21 cellular contexts compared by ENCODE assay signal in genomic region chr3:54654776-54655175, GRCh38.
A peak's percentile ranks its signal among the peaks of the same experiment; 100 is the strongest.
DNase-seq lines count a peak whose midpoint lies in the region; ATAC-seq and TF ChIP-seq lines count a peak whose summit lies in the region.
"Had no signal": no experiment of that assay in that cellular context is flagged by ENCODE, and none has a peak within 500 bp of the region (broad histone marks: within the 10 kb centered on the region; RNA-seq: fewer than 3 reads in every experiment).

No MANE protein-coding gene starts in this region.

- H2BK15ac ChIP-seq in IMR-90 (ENCODE audit: low read depth, low read length) = no peak overlapping the region

- no peaks in the 10 kb centered on the region for H3K9me1 ChIP-seq in IMR-90 (ENCODE audit: insufficient read depth, low read length)

- ATAC-seq in IMR-90 (ENCODE audit: low read depth) (no peak), HG03354 (IDR thresholded peaks at IDR 0.05; ENCODE audit: poor library complexity, severe bottlenecking, unreplicated experiment) (no peak)
- ATAC-seq: GM12878 had no signal

- H3K9me3 ChIP-seq in mammary epithelial cell (replicated peaks; ENCODE audit: insufficient read depth, low read length) = peaks cover 1% of the 10 kb centered on the region
- H3K9me3 ChIP-seq in breast epithelium = no peaks in the 10 kb centered on the region
- no peaks in the 10 kb centered on the region for H3K9me3 ChIP-seq in IMR-90 (ENCODE audit: control insufficient read depth, insufficient read depth, low read length)
- no peaks in the 10 kb centered on the region for H3K9me3 ChIP-seq in colonic mucosa
- H3K9me3 ChIP-seq: BE2C had no signal

- H3K14ac ChIP-seq in IMR-90 (replicated peaks; ENCODE audit: low read depth, low read length) = no peak overlapping the region

- intact Hi-C loops in mammary epithelial cell (cut with micrococcal nuclease) (loop anchor here (5.0 kb wide), 1 partner anchor 82 kb away; no protein-coding TSS in a partner anchor), breast epithelium (cut with DNase I; ENCODE audit: low total_unique reads) (loop anchor here (5.0 kb wide), 1 partner anchor 528 kb away; no protein-coding TSS in a partner anchor), IMR-90 (cut with micrococcal nuclease) (no loop called here), colonic mucosa (cut with DNase I) (no loop called here)

- H2BK5ac ChIP-seq in IMR-90 (ENCODE audit: low read depth, low read length, poor library complexity, severe bottlenecking) = no peak overlapping the region

- no peak overlapping the region for H3K4ac ChIP-seq in IMR-90 (ENCODE audit: low read depth, low read length)

- H3K27me3 ChIP-seq in mammary epithelial cell (ENCODE audit: insufficient read depth, low read length) = no peaks in the 10 kb centered on the region
- no peaks in the 10 kb centered on the region for H3K27me3 ChIP-seq in breast epithelium
- no peaks in the 10 kb centered on the region for H3K27me3 ChIP-seq in IMR-90 (ENCODE audit: control insufficient read depth, insufficient read depth, low read length)
- H3K27me3 ChIP-seq in colonic mucosa = no peaks in the 10 kb centered on the region
- H3K27me3 ChIP-seq: BE2C; BLaER1 treated with 17β-estradiol and CSF1 and Interleukin-3, amounts not matched to agents 10 nM and 100 nM had no signal

- H2BK120ac ChIP-seq in IMR-90 (ENCODE audit: low read depth, low read length) = no peak overlapping the region

- TF ChIP-seq RAD21 in IMR-90 (IDR thresholded peaks at IDR 0.05; ENCODE audit: low read length) = no peak

- H4K8ac ChIP-seq in IMR-90 (ENCODE audit: low read depth in 2 of 2, low read length in 2 of 2) = no peak overlapping the region

- H2AK9ac ChIP-seq in IMR-90 (replicated peaks; ENCODE audit: low read depth, low read length, poor library complexity) = no peak overlapping the region

- no TSS peak for BruUV-seq in mammary epithelial cell (replicated peaks; lab: Mats Ljungman, UMichigan)
- BruUV-seq in IMR-90 (replicated peaks; lab: Mats Ljungman, UMichigan) = no TSS peak

- no peak overlapping the region for H3K56ac ChIP-seq in IMR-90 (ENCODE audit: extremely low read depth, insufficient read depth, low read length)

- no peak overlapping the region for H3K9ac ChIP-seq in mammary epithelial cell (ENCODE audit: insufficient read depth, low read length)
- H3K9ac ChIP-seq in IMR-90 (ENCODE audit: low read depth, low read length) = no peak overlapping the region
- no peak overlapping the region for H3K9ac ChIP-seq in colonic mucosa (ENCODE audit: low read depth in 2 of 2, low read length in 2 of 2)
- H3K9ac ChIP-seq: BLaER1 treated with 17β-estradiol and CSF1 and Interleukin-3, amounts not matched to agents 10 nM and 100 nM had no signal

- no peak overlapping the region for H2AK5ac ChIP-seq in IMR-90 (ENCODE audit: low read depth, low read length)

- H3K27ac ChIP-seq in mammary epithelial cell (ENCODE audit: insufficient read depth, low read depth, low read length) (peak overlapping the region; percentile 72), breast epithelium (no peak overlapping the region), IMR-90 (ENCODE audit: insufficient read depth, low read length) (no peak overlapping the region), colonic mucosa (no peak overlapping the region)
- H3K27ac ChIP-seq: 22Rv1; BLaER1 treated with 17β-estradiol and CSF1 and Interleukin-3, amounts not matched to agents 10 nM and 100 nM had no signal

- POLR2A ChIA-PET in IMR-90 (lab: Charles Lee; ENCODE audit: unreplicated experiment) = no interaction called here

- dilution Hi-C loops in mammary epithelial cell (cut with HindIII; ENCODE audit: low sequenced_read_pairs) (no loop called here), IMR-90 (cut with HindIII; ENCODE audit: low sequenced_read_pairs, unreplicated experiment) (no loop called here)

- H3K4me1 ChIP-seq in mammary epithelial cell (ENCODE audit: insufficient read depth, low read length) (peaks cover 26% of the 10 kb centered on the region), breast epithelium (no peaks in the 10 kb centered on the region), IMR-90 (ENCODE audit: control insufficient read depth, insufficient read depth, low read length) (no peaks in the 10 kb centered on the region), colonic mucosa (no peaks in the 10 kb centered on the region)
- H3K4me1 ChIP-seq: BE2C had no signal

- H3K4me3 ChIP-seq in mammary epithelial cell (replicated peaks in 1 of 3; ENCODE audit: insufficient read depth in 1 of 3, low read depth in 2 of 3, low read length in 3 of 3) (no peak overlapping the region), breast epithelium (no peak overlapping the region), IMR-90 (ENCODE audit: insufficient read depth, low read depth, low read length) (no peak overlapping the region), colonic mucosa (no peak overlapping the region)
- H3K4me3 ChIP-seq: BLaER1 treated with 17β-estradiol and CSF1 and Interleukin-3, amounts not matched to agents 10 nM and 100 nM; GM12878 had no signal

- CTCF ChIA-PET in mammary epithelial cell (lab: Charles Lee; ENCODE audit: low non-redundant PET) (no interaction called here), IMR-90 (lab: Yijun Ruan, JAX) (no interaction called here)

- H4K20me1 ChIP-seq in mammary epithelial cell (ENCODE audit: insufficient read depth, low read length) (no peaks in the 10 kb centered on the region), IMR-90 (ENCODE audit: insufficient read depth, low read length) (no peaks in the 10 kb centered on the region)
- H4K20me1 ChIP-seq: BLaER1 treated with 17β-estradiol and CSF1 and Interleukin-3, amounts not matched to agents 10 nM and 100 nM had no signal

- no peaks in the 10 kb centered on the region for H3K79me1 ChIP-seq in IMR-90 (ENCODE audit: low read depth in 1 of 2, low read length in 2 of 2)

- H3K79me2 ChIP-seq in mammary epithelial cell (ENCODE audit: insufficient read depth, low read length) = no peaks in the 10 kb centered on the region

- DNase-seq in mammary epithelial cell (no peak), breast epithelium (ENCODE audit: low spot score in 2 of 2) (no peak), IMR-90 (no peak), islet precursor cell (peak; percentile 41), colonic mucosa (no peak)
- DNase-seq: ACHN; AML-193; BE2C; CD4-positive, alpha-beta T cell; CD8-positive, alpha-beta memory T cell; DMS 273 treated with DMSO at 0.1 percent for 48 hours; DMS79; EL; GDM1; GOT3; H7; HCEC 1CT had no signal

- H3K18ac ChIP-seq in IMR-90 (ENCODE audit: low read depth, low read length) = no peak overlapping the region

- peak overlapping the region; percentile 65 for H2AFZ ChIP-seq in mammary epithelial cell (ENCODE audit: low read depth, low read length)
- no peak overlapping the region for H2AFZ ChIP-seq in IMR-90 (replicated peaks; ENCODE audit: low read length, poor library complexity)

- H3K36me3 ChIP-seq in mammary epithelial cell (ENCODE audit: insufficient read depth, low read length) (no peaks in the 10 kb centered on the region), breast epithelium (no peaks in the 10 kb centered on the region), IMR-90 (ENCODE audit: control insufficient read depth, insufficient read depth, low read length) (no peaks in the 10 kb centered on the region), colonic mucosa (no peaks in the 10 kb centered on the region)
- H3K36me3 ChIP-seq: BE2C; BLaER1 treated with 17β-estradiol and CSF1 and Interleukin-3, amounts not matched to agents 10 nM and 100 nM had no signal

- in situ Hi-C loops in mammary epithelial cell (cut with MboI; ENCODE audit: low sequenced_read_pairs in 2 of 2) = no loop called here
- in situ Hi-C loops in IMR-90 (cut with MboI; ENCODE audit: low sequenced_read_pairs) = no loop called here

- no peak overlapping the region for H3K23ac ChIP-seq in IMR-90 (ENCODE audit: low read depth, low read length)

- H3K4me2 ChIP-seq in mammary epithelial cell (ENCODE audit: insufficient read depth, low read depth, low read length) (no peak overlapping the region), IMR-90 (ENCODE audit: low read depth, low read length) (no peak overlapping the region)
- H3K4me2 ChIP-seq: BLaER1 treated with 17β-estradiol and CSF1 and Interleukin-3, amounts not matched to agents 10 nM and 100 nM had no signal

- no peak overlapping the region for H4K5ac ChIP-seq in IMR-90 (ENCODE audit: low read depth, low read length)

- 89% methylated on average over 3 of the region's 4 CpGs for WGBS in mammary epithelial cell (ENCODE audit: low coverage, missing lambda C conversion rate)
- no CpG with 5 or more reads among the region's 4 CpGs for WGBS in IMR-90 (ENCODE audit: extremely low coverage in 2 of 2, insufficient read length in 1 of 2), 2 experiments

- TF ChIP-seq CTCF in mammary epithelial cell (conservative IDR thresholded peaks at IDR 0.05 in 1 of 2, IDR thresholded peaks at IDR 0.05 in 1 of 2; ENCODE audit: extremely low read depth in 1 of 2, insufficient read depth in 1 of 2, low read depth in 1 of 2, low read length in 2 of 2) (no peak), breast epithelium (IDR thresholded peaks at IDR 0.05) (no peak), IMR-90 (conservative IDR thresholded peaks at IDR 0.05; ENCODE audit: low read depth, low read length) (no peak), colonic mucosa (IDR thresholded peaks at IDR 0.05) (no peak)

- TF ChIP-seq POLR2A in breast epithelium (IDR thresholded peaks at IDR 0.05) (no peak), IMR-90 (IDR thresholded peaks at IDR 0.05; ENCODE audit: low read depth, low read length) (no peak)

- H4K91ac ChIP-seq in IMR-90 (ENCODE audit: insufficient read depth, low read depth, low read length) = no peak overlapping the region

- H2BK20ac ChIP-seq in IMR-90 (ENCODE audit: low read depth, low read length) = no peak overlapping the region

TF ChIP-seq in IMR-90, 13 proteins besides CTCF, POLR2A, EP300 and RAD21:
- TF ChIP-seq CHD1 (IDR thresholded peaks at IDR 0.05; ENCODE audit: low read depth, low read length) (no peak), MAFK (IDR thresholded peaks at IDR 0.05; ENCODE audit: low read depth, low read length) (peak; percentile 61; the same call in 1 of the 2 replicates), NFE2L2 (IDR thresholded peaks at IDR 0.05; ENCODE audit: low read depth, low read length) (no peak), RCOR1 (IDR thresholded peaks at IDR 0.05; ENCODE audit: insufficient replicate concordance, low read length) (no peak), FOS (IDR thresholded peaks at IDR 0.05; ENCODE audit: low read depth, low read length) (no peak)

Comparison
In these comparisons a context has a peak if more than half of its experiments do, and no peak if none do; other contexts are left out.
1. intact Hi-C loops: an anchor here in mammary epithelial cell (5.0 kb wide) and breast epithelium (5.0 kb wide); none called in IMR-90 and colonic mucosa.